In the genomic region with DNA sequence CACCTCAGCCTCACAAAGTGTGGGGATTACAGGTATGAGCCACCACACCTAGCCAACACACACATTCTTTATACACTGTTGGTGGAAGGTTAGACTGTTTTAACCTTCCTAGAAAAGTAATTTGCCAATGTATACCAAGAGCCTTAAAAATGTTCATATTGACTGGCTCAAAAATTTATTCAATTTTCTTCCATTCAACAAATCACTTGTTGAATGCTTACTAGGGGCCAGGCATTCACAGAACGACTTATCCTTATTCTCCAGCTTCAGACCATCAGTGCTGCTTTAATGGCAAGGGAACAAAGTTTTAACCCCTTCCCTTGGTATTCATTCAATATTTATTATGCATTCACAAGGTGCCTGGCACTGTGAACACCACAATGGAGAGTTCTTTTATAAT, we compare ENCODE assay signal across 27 cellular contexts.
"Had no signal": no experiment of that assay in that cellular context is flagged by ENCODE, and none has a peak within 500 bp of the region (broad histone marks: within the 10 kb centered on the region; RNA-seq: fewer than 3 reads in every experiment).

No MANE protein-coding gene starts in this region.

- H3K4me3 Mint-ChIP-seq: activated naive CD4-positive, alpha-beta T cell treated with anti-CD3 and anti-CD28 coated beads for 36 hours; T-helper 2 cell treated with Interferon-gamma antibody and Interleukin-4, amounts not matched to agents 5 μg/mL and 100 μg/mL, for 36 hours had no signal

- H3K27me3 ChIP-seq: esophagus muscularis mucosa, foreskin keratinocyte, heart left ventricle, suprapubic skin, tibial artery had no signal

- DNase-seq: activated CD4-positive, alpha-beta T cell treated with anti-CD3 and anti-CD28 coated beads for 48 hours; activated CD4-positive, alpha-beta T cell treated with anti-CD3 and anti-CD28 coated beads, Interleukin-2, amount 50 U/mL, for 48 hours; activated CD8-positive, alpha-beta memory T cell treated with anti-CD3 and anti-CD28 coated beads for 24 hours; activated CD8-positive, alpha-beta memory T cell treated with anti-CD3 and anti-CD28 coated beads, Interleukin-2, amount 50 U/mL, for 4 hours; activated effector memory CD4-positive, alpha-beta T cell treated with anti-CD3 and anti-CD28 coated beads, Interleukin-2, amount 50 U/mL, for 16 hours; activated naive CD4-positive, alpha-beta T cell treated with anti-CD3 and anti-CD28 coated beads for 36 hours; activated T-cell treated with anti-CD3 and anti-CD28 coated beads, Interleukin-2, amount 50 U/mL, for 1 hour; dermis blood vessel endothelial cell; effector CD4-positive, alpha-beta T cell; foreskin keratinocyte; heart left ventricle; hypothalamus; immature natural killer cell; kidney; left colon; mammary epithelial cell; posterior cingulate gyrus; right cardiac atrium; stimulated activated CD4-positive, alpha-beta T cell treated with anti-CD3 and anti-CD28 coated beads, Interleukin-15, amount 100 ng/mL, for 24 hours; stimulated activated naive CD4-positive, alpha-beta T cell; tibial artery had no signal

- H3K4me3 ChIP-seq: esophagus muscularis mucosa, heart left ventricle, suprapubic skin, tibial artery had no signal

- H3K9me3 ChIP-seq: esophagus muscularis mucosa, heart left ventricle, suprapubic skin, tibial artery had no signal

- H3K4me1 ChIP-seq: foreskin keratinocyte had no signal

- H3K27ac ChIP-seq: esophagus muscularis mucosa, foreskin keratinocyte, heart left ventricle, suprapubic skin, tibial artery had no signal

- H3K27ac Mint-ChIP-seq: activated naive CD4-positive, alpha-beta T cell treated with anti-CD3 and anti-CD28 coated beads for 36 hours; activated T-helper 1 cell treated with anti-CD3 and anti-CD28 coated beads, Interleukin-12 subunit alpha, Interleukin-12 subunit beta, Interleukin-2, Interleukin-4 antibody, amounts not matched to agents 30 ng/mL and 10 ng/mL and 1 ng/mL, durations not matched to agents 14 hours and 24 hours and 36 hours; immature natural killer cell; T-helper 2 cell treated with Interferon-gamma antibody and Interleukin-4, amounts not matched to agents 5 μg/mL and 100 μg/mL, for 36 hours had no signal

- H3K9me3 Mint-ChIP-seq: activated naive CD4-positive, alpha-beta T cell treated with anti-CD3 and anti-CD28 coated beads for 36 hours; activated T-helper 1 cell treated with anti-CD3 and anti-CD28 coated beads, Interleukin-12 subunit alpha, Interleukin-12 subunit beta, Interleukin-2, Interleukin-4 antibody, amounts not matched to agents 30 ng/mL and 10 ng/mL and 1 ng/mL, durations not matched to agents 14 hours and 24 hours and 36 hours; immature natural killer cell; T-helper 2 cell treated with Interferon-gamma antibody and Interleukin-4, amounts not matched to agents 5 μg/mL and 100 μg/mL, for 36 hours had no signal

- ATAC-seq: activated CD4-positive, CD25-positive, alpha-beta regulatory T cell treated with anti-CD3 and anti-CD28 coated beads, Interleukin-2, amount 50 U/mL, for 24 hours; foreskin keratinocyte; heart left ventricle; left colon; right cardiac atrium had no signal

- FAIRE-seq: colon, kidney had no signal
